ENCODE assay signal across 10 cellular contexts in genomic region chr6:138682722-138683521, GRCh38.
A peak's percentile ranks its signal among the peaks of the same experiment; 100 is the strongest.
DNase-seq lines count a peak whose midpoint lies in the region; ATAC-seq and TF ChIP-seq lines count a peak whose summit lies in the region.
"Had no signal": no experiment of that assay in that cellular context is flagged by ENCODE, and none has a peak within 500 bp of the region (broad histone marks: within the 10 kb centered on the region; RNA-seq: fewer than 3 reads in every experiment).

No MANE protein-coding gene starts in this region.

- H3K4me3 Mint-ChIP-seq in H9 = no peak overlapping the region; a peak in 1 of 5 replicates

- H3K27ac Mint-ChIP-seq in H9 = peak overlapping the region in 2 of 3 experiments; percentile 62 to 81; a peak in 3 of 7 replicates

- H3K79me2 ChIP-seq in H9 (ENCODE audit: insufficient read depth, low read length) = no peaks in the 10 kb centered on the region; the same call in 1 of the 2 replicates

- no peak overlapping the region for H2AK5ac ChIP-seq in H9 (ENCODE audit: insufficient read length, low read length)

- no peaks in the 10 kb centered on the region for H3K27me3 ChIP-seq in H9 (ENCODE audit: insufficient read depth, low read length)
- no peaks in the 10 kb centered on the region for H3K27me3 ChIP-seq in Panc1 (ENCODE audit: control insufficient read depth, insufficient read depth, low read length)
- H3K27me3 ChIP-seq in esophagus (ENCODE audit: control insufficient read depth in 1 of 2, insufficient read depth in 2 of 2, low read length in 2 of 2) = no peaks in the 10 kb centered on the region
- no peaks in the 10 kb centered on the region for H3K27me3 ChIP-seq in psoas muscle (ENCODE audit: insufficient read depth in 3 of 3, low read length in 2 of 3)

- H3K36me3 Mint-ChIP-seq in H9 (ENCODE audit: insufficient read depth in 1 of 3, low read depth in 3 of 3) = peaks cover 0 to 7% (median 4%) of the 10 kb centered on the region in 3 experiments; a peak in 4 of 7 replicates

- H2BK120ac ChIP-seq in H9 (ENCODE audit: low read depth, low read length, poor library complexity, severe bottlenecking) = no peak overlapping the region

- no peak overlapping the region for H2BK20ac ChIP-seq in H9 (ENCODE audit: low read depth, low read length, poor library complexity, severe bottlenecking)

- no peaks in the 10 kb centered on the region for H3K23me2 ChIP-seq in H9 (ENCODE audit: insufficient read length, low read depth, low read length, poor library complexity, severe bottlenecking)

- H3K79me1 ChIP-seq in H9 (ENCODE audit: insufficient read depth, low read depth, low read length, poor library complexity, severe bottlenecking) = peaks cover 5% of the 10 kb centered on the region

- POLR2A ChIA-PET in Panc1 (lab: Charles Lee) = no interaction called here

- no peak overlapping the region for H4K91ac ChIP-seq in H9 (ENCODE audit: insufficient read length, low read depth, low read length)

- no peak overlapping the region for H4K5ac ChIP-seq in H9 (ENCODE audit: insufficient read length, low read depth, low read length)

- H3K56ac ChIP-seq in H9 (ENCODE audit: insufficient read length, low read depth, low read length) = no peak overlapping the region

- H3K4me1 Mint-ChIP-seq in H9 = no peaks in the 10 kb centered on the region; a peak in 2 of 4 replicates

- TF ChIP-seq CTCF in H9 (conservative IDR thresholded peaks at IDR 0.05) = no peak
- no peak for TF ChIP-seq CTCF in Panc1 (IDR thresholded peaks at IDR 0.05)
- TF ChIP-seq CTCF in psoas muscle (IDR thresholded peaks at IDR 0.05) = no peak

- no peak overlapping the region for H2BK12ac ChIP-seq in H9 (ENCODE audit: insufficient read length, low read depth, low read length)

- no peak overlapping the region for H3T11ph ChIP-seq in H9 (ENCODE audit: low read length)

- no peak overlapping the region for H2BK15ac ChIP-seq in H9 (ENCODE audit: low read depth, low read length)

- CTCF ChIA-PET in Panc1 (lab: Charles Lee) = no interaction called here

- H2AFZ ChIP-seq in H9 (ENCODE audit: low read length) = no peak overlapping the region

- H3K4me3 ChIP-seq in Panc1 (ENCODE audit: low read depth in 2 of 2, low read length in 2 of 2) (peak overlapping the region; percentile 25 to 58), esophagus (ENCODE audit: low read depth in 1 of 2, low read length in 2 of 2) (no peak overlapping the region), psoas muscle (peak overlapping the region; percentile 26)

- H3K27me3 Mint-ChIP-seq in H9 (ENCODE audit: low read depth) = no peaks in the 10 kb centered on the region

- WGBS in H9 (ENCODE audit: extremely low coverage, insufficient read length, low lambda C conversion rate) = no CpG with 5 or more reads among the region's 25 CpGs
- WGBS in esophagus, 2 donors = 46 to 58% methylated on average over 25 of the region's 25 CpGs
- 46 to 65% (median 46%) methylated on average over 25 of the region's 25 CpGs for WGBS in psoas muscle, 3 donors

- no peak overlapping the region for H2BK5ac ChIP-seq in H9 (ENCODE audit: insufficient read length, low read length)

- no peak overlapping the region for H3K23ac ChIP-seq in H9 (ENCODE audit: insufficient read length, low read depth, low read length)

- ATAC-seq in Panc1 (peak; percentile 87), psoas muscle (peak in 1 of 4 donors; percentile 52), GM18498 (IDR thresholded peaks at IDR 0.05; ENCODE audit: unreplicated experiment) (no peak)

- H3K18ac ChIP-seq in H9 (ENCODE audit: insufficient read length, low read depth, low read length) = no peak overlapping the region

- in situ Hi-C loops in Panc1 (cut with HindIII; ENCODE audit: low pct_unique_long_range_greater_than_20kb, low sequenced_read_pairs) = no loop called here

- H3K4me2 ChIP-seq in H9 (ENCODE audit: insufficient read depth, insufficient read length, low read length) = no peak overlapping the region

- no peak overlapping the region for H3K14ac ChIP-seq in H9 (ENCODE audit: insufficient read depth, low read length)

- no TSS peak for BruUV-seq in Panc1 (replicated peaks; lab: Mats Ljungman, UMichigan)

- H4K20me1 ChIP-seq in H9 (ENCODE audit: control insufficient read depth, insufficient read depth, insufficient read length) = no peaks in the 10 kb centered on the region

- H4K8ac ChIP-seq in H9 (replicated peaks; ENCODE audit: insufficient read length, low read depth, low read length) = no peak overlapping the region

- H3K9ac ChIP-seq in H9 (ENCODE audit: extremely low read depth, insufficient read length, low read length) = no peak overlapping the region

- H3K4me1 ChIP-seq in H9 (ENCODE audit: insufficient read depth, low read length) = no peaks in the 10 kb centered on the region
- H3K4me1 ChIP-seq in Panc1 (ENCODE audit: control insufficient read depth, insufficient read depth, low read length) = peaks cover 15% of the 10 kb centered on the region
- H3K4me1 ChIP-seq in esophagus (ENCODE audit: control insufficient read depth in 2 of 2, insufficient read depth in 2 of 2, low read length in 1 of 2) = peaks cover 2 to 3% of the 10 kb centered on the region in 2 donors
- peaks cover 2% of the 10 kb centered on the region for H3K4me1 ChIP-seq in psoas muscle

- H3K27ac ChIP-seq in H9 (ENCODE audit: insufficient read length, low read depth, low read length) (no peak overlapping the region), Panc1 (ENCODE audit: low read length) (peak overlapping the region; percentile 83), esophagus (ENCODE audit: low read depth in 2 of 2, low read length in 1 of 2) (peak overlapping the region; percentile 76 to 92), psoas muscle (peak overlapping the region; percentile 11)

- no peaks in the 10 kb centered on the region for H3K9me3 Mint-ChIP-seq in H9

- H3K36me3 ChIP-seq in Panc1 (ENCODE audit: control insufficient read depth, insufficient read depth, low read length) (no peaks in the 10 kb centered on the region), esophagus (ENCODE audit: control insufficient read depth in 2 of 2, insufficient read depth in 2 of 2, low read length in 1 of 2) (no peaks in the 10 kb centered on the region), psoas muscle (ENCODE audit: insufficient read depth in 1 of 2, low read depth in 1 of 2) (no peaks in the 10 kb centered on the region)

- H3K9me3 ChIP-seq in H9 (ENCODE audit: control insufficient read depth, low read depth, low read length) = no peaks in the 10 kb centered on the region
- H3K9me3 ChIP-seq in Panc1 (ENCODE audit: control insufficient read depth, insufficient read depth, low read depth, low read length) = no peaks in the 10 kb centered on the region
- H3K9me3 ChIP-seq in esophagus (ENCODE audit: control insufficient read depth in 2 of 2, insufficient read depth in 1 of 2, low read depth in 1 of 2, low read length in 1 of 2) = no peaks in the 10 kb centered on the region
- no peaks in the 10 kb centered on the region for H3K9me3 ChIP-seq in psoas muscle

- intact Hi-C loops in Panc1 (cut with micrococcal nuclease; ENCODE audit: unreplicated experiment) = loop anchor here (10.0 kb wide), 1 partner anchor 88 kb away; no protein-coding TSS in a partner anchor
- intact Hi-C loops in psoas muscle (cut with DNase I) = no loop called here

- no peak overlapping the region for H3K4ac ChIP-seq in H9 (ENCODE audit: low read depth, low read length)

- no peak for DNase-seq in H9
- DNase-seq in Panc1 (ENCODE audit: low read depth, low spot score) = no peak
- no peak for DNase-seq in psoas muscle
- DNase-seq in activated CD8-positive, alpha-beta memory T cell treated with anti-CD3 and anti-CD28 coated beads, Interleukin-2, amount 50 U/mL, for 48 hours = no peak
- DNase-seq in HUDEP-2 (lab: John Stamatoyannopoulos, UW; ENCODE audit: unreplicated experiment in 76 of 76) = no peak
- DNase-seq in NCI-H1436 treated with DMSO at 0.1 percent for 48 hours (lab: John Stamatoyannopoulos, UW) = no peak
- DNase-seq: activated CD4-positive, alpha-beta T cell treated with anti-CD3 and anti-CD28 coated beads for 48 hours; aorta had no signal

Comparison
In these comparisons a context has a peak if more than half of its experiments do, and no peak if none do; other contexts are left out.
1. H3K4me3 ChIP-seq: peak in Panc1 (2 of 2) and psoas muscle (single experiment); none in esophagus (0 of 2).